ENCODE assay signal across 8 cellular contexts in genomic region chr11:68459886-68460740, GRCh38. TPM values are rescaled to one million over a fixed set of nuclear protein-coding genes. Genes with fewer than 3 reads are reported as not detected.
A peak's percentile ranks its signal among the peaks of the same experiment; 100 is the strongest.
DNase-seq lines count a peak whose midpoint lies in the region; ATAC-seq and TF ChIP-seq lines count a peak whose summit lies in the region.

No MANE protein-coding gene starts in this region.

- H2AFZ ChIP-seq in OCI-LY7 (ENCODE audit: low read length), result peak overlapping the region; percentile 85

- peak overlapping the region; percentile 95 to 99 (median 99) for H3K4me3 Mint-ChIP-seq in IgD-negative memory B cell

- H3K79me2 ChIP-seq in OCI-LY7 (ENCODE audit: insufficient read depth, low read depth, low read length), result peaks cover 45% of the 10 kb centered on the region

- no peaks in the 10 kb centered on the region for H3K9me3 Mint-ChIP-seq in IgD-negative memory B cell

- H3K4me2 ChIP-seq in OCI-LY7 (ENCODE audit: low read length), result peak overlapping the region; percentile 91

- DNase-seq in DMS 273 treated with DMSO at 0.1 percent for 48 hours (lab: John Stamatoyannopoulos, UW) (peak; percentile 97), OCI-LY7 (ENCODE audit: low spot score) (peak; percentile 98), activated T-cell treated with anti-CD3 and anti-CD28 coated beads for 4 hours (peak; percentile 87), epithelial cell of prostate (ENCODE audit: low read depth, low spot score) (peak; percentile 91)
- peak; percentile 84 to 91 for DNase-seq in stimulated activated CD8-positive, alpha-beta memory T cell treated with anti-CD3 and anti-CD28 coated beads, Interleukin-2, amount 100 ng/mL, for 1 hour (ENCODE audit: low read depth in 2 of 2)

- H3K9me3 ChIP-seq in OCI-LY7 (ENCODE audit: low read length), result no peaks in the 10 kb centered on the region
- no peaks in the 10 kb centered on the region for H3K9me3 ChIP-seq in mononuclear cell (ENCODE audit: low read depth, low read length)

- no peaks in the 10 kb centered on the region for H3K27me3 Mint-ChIP-seq in IgD-negative memory B cell

- ATAC-seq in GM21576 (IDR thresholded peaks at IDR 0.05; ENCODE audit: unreplicated experiment), result peak; percentile 78

- BruUV-seq in OCI-LY7 (replicated peaks; lab: Mats Ljungman, UMichigan), result TSS peak; percentile 96

- H3K27ac ChIP-seq in OCI-LY7 (ENCODE audit: low read depth, low read length, poor library complexity, severe bottlenecking), result peak overlapping the region; percentile 66
- peak overlapping the region; percentile 77 for H3K27ac ChIP-seq in epithelial cell of prostate

- CTCF ChIA-PET in OCI-LY7 (lab: Charles Lee; ENCODE audit: unreplicated experiment), result no interaction called here

- H3K36me3 ChIP-seq in OCI-LY7 (ENCODE audit: insufficient read depth, low read length), result peaks cover 23% of the 10 kb centered on the region

- H3K27me3 ChIP-seq in mononuclear cell (ENCODE audit: insufficient read depth, low read length), result no peaks in the 10 kb centered on the region

- H3K4me3 ChIP-seq in OCI-LY7 (ENCODE audit: low read depth, low read length, poor library complexity, severe bottlenecking) (peak overlapping the region; percentile 80), mononuclear cell (ENCODE audit: low read length) (peak overlapping the region; percentile 79)

- H3K4me1 Mint-ChIP-seq in IgD-negative memory B cell, result peaks cover 27 to 31% (median 31%) of the 10 kb centered on the region in 3 donors

- H3K36me3 Mint-ChIP-seq in IgD-negative memory B cell, result no peaks in the 10 kb centered on the region

- H3K27ac Mint-ChIP-seq in IgD-negative memory B cell, result peak overlapping the region; percentile 99

- no peak for TF ChIP-seq CTCF in OCI-LY7 (conservative IDR thresholded peaks at IDR 0.05; ENCODE audit: low read length)

- intact Hi-C loops in OCI-LY7 (cut with micrococcal nuclease; ENCODE audit: unreplicated experiment), result loop anchor here (5.0 kb wide), 1 partner anchor 37 kb away; no protein-coding TSS in a partner anchor

- H4K20me1 ChIP-seq in OCI-LY7 (ENCODE audit: insufficient read depth, low read length), result peaks cover 28% of the 10 kb centered on the region

- POLR2A ChIA-PET in OCI-LY7 (lab: Charles Lee), result interaction anchor here (0.6 to 1.4 kb wide), 4 partner anchors 18 to 256 kb away, joined by 4 to 6 read pairs (median 6); no protein-coding TSS in a partner anchor

- H3K4me1 ChIP-seq in OCI-LY7 (ENCODE audit: insufficient read depth, low read length, poor library complexity, severe bottlenecking) (peaks cover 37% of the 10 kb centered on the region), mononuclear cell (ENCODE audit: insufficient read depth, low read length) (peaks cover 36% of the 10 kb centered on the region)

- no peaks in the 10 kb centered on the region for H3K9me2 ChIP-seq in OCI-LY7 (ENCODE audit: insufficient read depth, low read length)

RNA-seq across cellular contexts. Expression of gene PPP6R3, which starts 0.4 kb away (rescaled TPM):
- 41.1 TPM for polyA plus RNA-seq in IgD-negative memory B cell
- 151 and 166 TPM in 2 replicates for total RNA-seq in OCI-LY7 (2014; rRNA removed; shearing (Covaris generic))
- 122 and 132 TPM in 2 replicates for total RNA-seq in OCI-LY7 (2022)
- 232 TPM for total RNA-seq in mononuclear cell

Comparison
In these comparisons a context has a peak if more than half of its experiments do, and no peak if none do; other contexts are left out.
1. Peak in every context shown above with its lines: DNase-seq, ATAC-seq, H3K4me3 ChIP-seq and H3K27ac ChIP-seq.